Comparison of ENCODE assay signal across 8 cellular contexts in the genomic region with DNA sequence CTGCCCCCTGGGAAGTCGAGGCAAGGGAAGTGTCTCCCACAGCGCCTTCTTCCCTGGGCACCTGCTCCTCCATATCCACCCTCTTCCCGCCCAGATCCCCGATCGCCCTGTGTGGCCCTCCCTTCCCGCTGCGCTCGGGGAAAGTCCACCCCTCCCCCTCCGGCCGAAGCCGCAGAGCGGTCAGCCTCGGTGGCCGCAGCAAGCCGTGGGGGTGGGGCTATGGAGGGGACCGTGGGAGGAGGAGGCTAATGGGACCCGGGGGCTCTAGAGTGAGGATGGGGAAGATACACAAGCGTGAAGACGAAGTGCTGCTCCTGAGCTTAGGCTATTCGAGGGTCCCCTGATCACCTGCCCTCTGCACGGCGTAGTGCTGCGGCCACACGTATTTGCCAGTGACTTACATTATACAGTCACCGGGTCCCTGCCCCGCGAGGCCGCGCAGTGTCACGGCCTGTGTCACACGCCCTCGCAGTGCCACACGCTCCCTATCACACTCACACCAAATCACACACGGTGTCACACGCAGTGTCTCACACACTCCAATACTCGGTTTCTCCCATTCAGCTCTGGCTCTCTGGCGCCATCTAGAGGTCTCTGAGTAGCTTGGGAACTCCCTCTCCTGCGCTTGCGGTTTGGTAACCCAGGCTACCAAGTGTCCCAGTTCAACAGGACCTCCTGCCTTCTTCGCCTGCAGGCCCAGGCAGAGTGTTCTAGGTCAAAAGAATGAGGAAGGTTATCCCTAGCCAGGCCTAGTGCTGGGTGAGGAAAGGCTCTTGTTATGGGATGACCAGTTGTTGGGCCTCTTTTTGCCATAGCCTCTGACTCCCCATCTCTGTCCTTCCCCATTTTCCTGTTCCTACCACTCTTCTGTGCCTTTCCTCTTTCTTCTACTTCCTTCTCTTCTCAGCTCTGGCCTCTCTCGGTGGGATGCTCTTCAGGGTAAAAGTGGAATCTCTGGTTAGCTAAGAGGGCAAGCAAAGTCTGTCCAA. TPM values are rescaled to one million over a fixed set of nuclear protein-coding genes. Genes with fewer than 3 reads are reported as not detected.
DNase-seq lines count a peak whose midpoint lies in the region; ATAC-seq and TF ChIP-seq lines count a peak whose summit lies in the region.

No MANE protein-coding gene starts in this region.

- H3K4me1 ChIP-seq in CD8-positive, alpha-beta T cell (ENCODE audit: insufficient read depth, low read length): peaks cover 35% of the 10 kb centered on the region
- H3K4me1 ChIP-seq in endocrine pancreas (ENCODE audit: control insufficient read depth, insufficient read depth, low read length): no peaks in the 10 kb centered on the region
- peaks cover 29% of the 10 kb centered on the region for H3K4me1 ChIP-seq in mesendoderm (ENCODE audit: control insufficient read depth, low read depth, low read length)

- POLR2A ChIA-PET in CD8-positive, alpha-beta T cell (lab: Charles Lee): interaction anchor here (0.6 to 3.2 kb wide), 6 partner anchors 82 to 229 kb away, joined by 3 to 15 read pairs (median 6); a partner anchor contains a TSS

- peak overlapping the region; percentile 73 for H3K4me3 ChIP-seq in CD8-positive, alpha-beta T cell (ENCODE audit: low read depth, low read length)
- H3K4me3 ChIP-seq in endocrine pancreas (ENCODE audit: control insufficient read depth, insufficient read depth, low read length) (peak overlapping the region; percentile 8), mesendoderm (ENCODE audit: low read length) (peak overlapping the region; percentile 48)

- peak overlapping the region; percentile 99 for H3K4me2 ChIP-seq in mesendoderm (ENCODE audit: low read length)

- H3K27me3 Mint-ChIP-seq in CD8-positive, alpha-beta T cell (ENCODE audit: low read depth): peaks cover 76% of the 10 kb centered on the region
- H3K27me3 Mint-ChIP-seq in activated CD8-positive, alpha-beta memory T cell treated with anti-CD3 and anti-CD28 coated beads, Interleukin-2, amount 10 ng/mL, durations not matched to agents 7 days and 5 days: peaks cover 88% of the 10 kb centered on the region

- intact Hi-C loops in CD8-positive, alpha-beta T cell (cut with DNase I, micrococcal nuclease): loop anchor here (1.0 to 5.0 kb wide), 8 partner anchors 30 to 214 kb away; no protein-coding TSS in a partner anchor

- peak overlapping the region; percentile 91 for H3K9ac ChIP-seq in endocrine pancreas (ENCODE audit: control insufficient read depth, insufficient read depth, low read length)
- H3K9ac ChIP-seq in mesendoderm (ENCODE audit: low read length): peak overlapping the region; percentile 58

- TF ChIP-seq CTCF in CD8-positive, alpha-beta T cell (IDR thresholded peaks at IDR 0.05): peak; percentile 98

- no peaks in the 10 kb centered on the region for H3K36me3 Mint-ChIP-seq in CD8-positive, alpha-beta T cell
- H3K36me3 Mint-ChIP-seq in activated CD8-positive, alpha-beta memory T cell treated with anti-CD3 and anti-CD28 coated beads, Interleukin-2, amount 10 ng/mL, durations not matched to agents 7 days and 5 days: peaks cover 1% of the 10 kb centered on the region

- H2BK15ac ChIP-seq in mesendoderm (replicated peaks; ENCODE audit: low read depth): no peak overlapping the region

- peak; percentile 73 to 93 (median 89) for DNase-seq in CD8-positive, alpha-beta T cell
- DNase-seq in HS-27A (ENCODE audit: low read depth) (peak; percentile 54), NOMO-1 (lab: John Stamatoyannopoulos, UW; ENCODE audit: unreplicated experiment in 2 of 2) (peak; percentile 57 to 80), mesendoderm (peak; percentile 94)
- DNase-seq in activated CD8-positive, alpha-beta memory T cell treated with anti-CD3 and anti-CD28 coated beads, Interleukin-2, amount 10 ng/mL, durations not matched to agents 7 days and 5 days: peak; percentile 91
- DNase-seq in stimulated activated CD8-positive, alpha-beta memory T cell treated with anti-CD3 and anti-CD28 coated beads, Interleukin-12 subunit alpha, Interleukin-12 subunit beta, amount 100 ng/mL, for 24 hours (ENCODE audit: extremely low read depth): peak; percentile 51

- no peaks in the 10 kb centered on the region for H3K9me3 Mint-ChIP-seq in CD8-positive, alpha-beta T cell
- H3K9me3 Mint-ChIP-seq in activated CD8-positive, alpha-beta memory T cell treated with anti-CD3 and anti-CD28 coated beads, Interleukin-2, amount 10 ng/mL, durations not matched to agents 7 days and 5 days (ENCODE audit: low read depth): no peaks in the 10 kb centered on the region

- no CpG with 5 or more reads among the region's 41 CpGs for WGBS in mesendoderm (ENCODE audit: extremely low coverage, insufficient coverage, low lambda C conversion rate)

- no peak overlapping the region for H2BK5ac ChIP-seq in mesendoderm (ENCODE audit: low read length)

- peaks cover 61% of the 10 kb centered on the region for H3K27me3 ChIP-seq in CD8-positive, alpha-beta T cell (ENCODE audit: insufficient read depth, low read length)
- no peaks in the 10 kb centered on the region for H3K27me3 ChIP-seq in endocrine pancreas (ENCODE audit: control insufficient read depth, insufficient read depth, low read length)
- H3K27me3 ChIP-seq in mesendoderm (ENCODE audit: insufficient read depth, low read length, poor library complexity): no peaks in the 10 kb centered on the region

- H3K4ac ChIP-seq in mesendoderm (ENCODE audit: low read depth, low read length): no peak overlapping the region

- CTCF ChIA-PET in CD8-positive, alpha-beta T cell (lab: Charles Lee): interaction anchor here (0.8 to 12.7 kb wide), 56 partner anchors 9 to 230 kb away, joined by 3 to 350 read pairs (median 5); a partner anchor contains a TSS
- CTCF ChIA-PET in activated CD8-positive, alpha-beta memory T cell treated with anti-CD3 and anti-CD28 coated beads, Interleukin-2, amount 10 ng/mL, durations not matched to agents 7 days and 5 days (lab: Charles Lee): interaction anchor here (0.6 to 11.9 kb wide), 54 partner anchors 9 to 264 kb away, joined by 3 to 333 read pairs (median 5); a partner anchor contains a TSS

- H4K5ac ChIP-seq in mesendoderm (ENCODE audit: low read length): no peak overlapping the region

- H3K79me1 ChIP-seq in mesendoderm (ENCODE audit: low read length): peaks cover 6% of the 10 kb centered on the region

- H3K4me1 Mint-ChIP-seq in CD8-positive, alpha-beta T cell (ENCODE audit: low read depth): peaks cover 26% of the 10 kb centered on the region
- H3K4me1 Mint-ChIP-seq in activated CD8-positive, alpha-beta memory T cell treated with anti-CD3 and anti-CD28 coated beads, Interleukin-2, amount 10 ng/mL, durations not matched to agents 7 days and 5 days: peaks cover 22% of the 10 kb centered on the region

- no peaks in the 10 kb centered on the region for H3K36me3 ChIP-seq in CD8-positive, alpha-beta T cell (ENCODE audit: insufficient read depth, low read length)
- H3K36me3 ChIP-seq in endocrine pancreas (ENCODE audit: control insufficient read depth, insufficient read depth, low read length) (no peaks in the 10 kb centered on the region), mesendoderm (ENCODE audit: control insufficient read depth, insufficient read depth, low read length) (no peaks in the 10 kb centered on the region)

- peak overlapping the region; percentile 21 for H3K18ac ChIP-seq in mesendoderm (ENCODE audit: low read length)

- H3K56ac ChIP-seq in mesendoderm (ENCODE audit: low read length): peak overlapping the region; percentile 84

- H3K27ac ChIP-seq in CD8-positive, alpha-beta T cell (ENCODE audit: low read depth, low read length): no peak overlapping the region
- H3K27ac ChIP-seq in mesendoderm (ENCODE audit: low read depth, low read length): peak overlapping the region; percentile 40

- H2BK120ac ChIP-seq in mesendoderm (ENCODE audit: low read depth, low read length): no peak overlapping the region

- peak overlapping the region; percentile 76 for H3K4me3 Mint-ChIP-seq in CD8-positive, alpha-beta T cell
- peak overlapping the region; percentile 38 for H3K4me3 Mint-ChIP-seq in activated CD8-positive, alpha-beta memory T cell treated with anti-CD3 and anti-CD28 coated beads, Interleukin-2, amount 10 ng/mL, durations not matched to agents 7 days and 5 days

- no peak overlapping the region for H2AK5ac ChIP-seq in mesendoderm (ENCODE audit: low read length)

- peak overlapping the region; percentile 1 for H3K27ac Mint-ChIP-seq in CD8-positive, alpha-beta T cell
- peak overlapping the region; percentile 8 for H3K27ac Mint-ChIP-seq in activated CD8-positive, alpha-beta memory T cell treated with anti-CD3 and anti-CD28 coated beads, Interleukin-2, amount 10 ng/mL, durations not matched to agents 7 days and 5 days

- ATAC-seq in CD8-positive, alpha-beta T cell: peak; percentile 84
- peak; percentile 80 for ATAC-seq in GM19467 (IDR thresholded peaks at IDR 0.05; ENCODE audit: unreplicated experiment)
- peak; percentile 88 for ATAC-seq in activated CD8-positive, alpha-beta memory T cell treated with anti-CD3 and anti-CD28 coated beads, Interleukin-2, amount 10 ng/mL, durations not matched to agents 7 days and 5 days

- H3K23ac ChIP-seq in mesendoderm (ENCODE audit: low read length): no peak overlapping the region

- H3K9me3 ChIP-seq in CD8-positive, alpha-beta T cell (ENCODE audit: low read length): no peaks in the 10 kb centered on the region
- H3K9me3 ChIP-seq in endocrine pancreas (ENCODE audit: control insufficient read depth, low read length): no peaks in the 10 kb centered on the region

- H3K79me2 ChIP-seq in mesendoderm (ENCODE audit: control insufficient read depth, insufficient read depth, low read length): peaks cover 21% of the 10 kb centered on the region

- no peak overlapping the region for H4K8ac ChIP-seq in mesendoderm (ENCODE audit: low read depth, low read length)

RNA-seq across cellular contexts. Expression of a gene that starts 0.9 kb away (rescaled TPM):
- total RNA-seq in CD8-positive, alpha-beta T cell: under 1 TPM in 1 of 2 experiments, not detected in 1; 0.24 TPM
- total RNA-seq in activated CD8-positive, alpha-beta memory T cell treated with anti-CD3 and anti-CD28 coated beads, Interleukin-2, amount 10 ng/mL, durations not matched to agents 7 days and 5 days: not detected
- polyA plus RNA-seq in mesendoderm (2013, experiment 1 of 2): 11.8 TPM
- 12.2 TPM for polyA plus RNA-seq in mesendoderm (2013, experiment 2 of 2)

RNA-seq across cellular contexts. Expression of a gene that starts 44.6 kb away (rescaled TPM):
- 10 to 100 TPM; 61.7 to 65.0 TPM for total RNA-seq in CD8-positive, alpha-beta T cell
- total RNA-seq in activated CD8-positive, alpha-beta memory T cell treated with anti-CD3 and anti-CD28 coated beads, Interleukin-2, amount 10 ng/mL, durations not matched to agents 7 days and 5 days: 10 to 100 TPM; 65.4 to 68.7 TPM
- 29.3 TPM for polyA plus RNA-seq in mesendoderm (2013, experiment 1 of 2)
- 30.5 TPM for polyA plus RNA-seq in mesendoderm (2013, experiment 2 of 2)

Comparison
In these comparisons a context has a peak if more than half of its experiments do, and no peak if none do; other contexts are left out.
1. H3K4me3 ChIP-seq: peak in every context shown above with its lines; median percentile 73 in CD8-positive, alpha-beta T cell; 48 in mesendoderm; 8 in endocrine pancreas.